In the genomic region with DNA sequence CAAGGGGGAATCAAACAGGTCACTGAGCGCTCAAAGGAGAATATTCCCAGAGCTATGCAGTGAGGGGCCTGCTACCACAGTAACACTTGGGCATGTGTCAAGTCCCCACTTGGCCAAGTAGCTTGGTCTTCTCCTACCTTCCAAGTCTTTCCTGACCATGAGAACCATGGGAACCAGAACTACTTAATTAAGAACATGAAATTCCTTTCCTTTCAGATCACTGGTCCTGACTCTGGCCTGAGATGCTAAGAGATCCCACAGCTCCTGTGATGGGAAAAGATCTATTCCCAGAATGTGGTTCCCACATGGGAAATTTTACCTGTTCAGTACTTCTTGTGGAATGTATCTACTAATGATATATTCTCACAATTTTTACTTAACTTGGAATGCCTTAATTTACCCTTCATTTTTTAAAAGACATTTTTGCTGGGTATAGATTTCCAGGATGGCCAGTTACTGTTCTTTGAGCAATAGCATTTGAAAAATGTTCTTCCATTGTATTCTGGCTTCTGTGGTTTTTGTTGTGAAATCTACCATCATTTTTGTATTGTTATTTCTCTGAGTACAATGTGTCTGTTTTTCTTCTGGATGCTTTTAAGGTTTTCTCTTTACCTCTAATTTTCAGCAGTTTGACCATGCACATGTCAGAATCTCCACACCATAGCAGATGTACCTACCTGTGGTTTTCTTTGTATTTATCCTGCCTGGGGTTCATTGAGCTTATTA, we compare ENCODE assay signal across 26 cellular contexts. TPM values are rescaled to one million over a fixed set of nuclear protein-coding genes. Genes with fewer than 3 reads are reported as not detected.
DNase-seq lines count a peak whose midpoint lies in the region; ATAC-seq, FAIRE-seq and TF ChIP-seq lines count a peak whose summit lies in the region.
"Had no signal": no experiment of that assay in that cellular context is flagged by ENCODE, and none has a peak within 500 bp of the region (broad histone marks: within the 10 kb centered on the region; RNA-seq: fewer than 3 reads in every experiment).

No MANE protein-coding gene starts in this region.

- TF ChIP-seq CTCF in 22Rv1 (IDR thresholded peaks at IDR 0.05) (no peak), astrocyte (IDR thresholded peaks at IDR 0.05; ENCODE audit: insufficient read depth, low read depth, low read length) (no peak), foreskin keratinocyte (conservative IDR thresholded peaks at IDR 0.05) (no peak)

- FAIRE-seq in astrocyte (lab: Jason Lieb, UNC): no peak
- FAIRE-seq: A549, GM12892, urothelium cell line had no signal

- no peak overlapping the region for H2AFZ ChIP-seq in GM23248
- no peak overlapping the region for H2AFZ ChIP-seq in astrocyte (ENCODE audit: low read depth, low read length)

- H3K4me1 Mint-ChIP-seq in astrocyte (ENCODE audit: low read depth, unreplicated experiment): no peaks in the 10 kb centered on the region
- no peaks in the 10 kb centered on the region for H3K4me1 Mint-ChIP-seq in activated naive CD4-positive, alpha-beta T cell treated with anti-CD3 and anti-CD28 coated beads, Interleukin-2, amount 10 ng/mL, durations not matched to agents 7 days and 5 days
- no peaks in the 10 kb centered on the region for H3K4me1 Mint-ChIP-seq in stimulated activated naive B cell treated with anti-CD40 and anti-IgM and Interleukin-4, amounts not matched to agents 10 μg/mL and 1 μg/mL and 100 μg/mL, for 72 hours
- H3K4me1 Mint-ChIP-seq: IgD-negative memory B cell; naive B cell; stimulated activated memory B cell treated with anti-CD40 and anti-IgM and Interleukin-4, amounts not matched to agents 10 μg/mL and 1 μg/mL and 100 μg/mL, for 72 hours had no signal

- DNase-seq in GM23248: peak; percentile 80
- DNase-seq in astrocyte (ENCODE audit: low read depth): peak; percentile 46
- peak in 1 of 2 donors; percentile 60 for DNase-seq in foreskin keratinocyte
- DNase-seq in activated naive CD4-positive, alpha-beta T cell treated with anti-CD3 and anti-CD28 coated beads, Interleukin-2, amount 10 ng/mL, durations not matched to agents 7 days and 5 days: no peak
- DNase-seq in stimulated activated naive B cell treated with anti-CD40 and anti-IgM and Interleukin-4, amounts not matched to agents 10 μg/mL and 1 μg/mL and 100 μg/mL, for 72 hours: no peak
- no peak for DNase-seq in caudate nucleus (lab: John Stamatoyannopoulos, UW)
- DNase-seq in retina: no peak
- DNase-seq: activated CD4-positive, alpha-beta T cell treated with anti-CD3 and anti-CD28 coated beads for 4 hours; activated CD8-positive, alpha-beta memory T cell treated with anti-CD3 and anti-CD28 coated beads for 24 hours; activated T-cell treated with anti-CD3 and anti-CD28 coated beads, Interleukin-2, amount 50 U/mL, for 1 hour; dermis blood vessel endothelial cell; DND-41; left lung; naive B cell; NCI-H146; stimulated activated CD4-positive, alpha-beta T cell treated with anti-CD3 and anti-CD28 coated beads, Interleukin-2, amount 100 ng/mL, for 48 hours had no signal

- 94 to 100% methylated on average over 1 of the region's 1 CpG for WGBS in GM23248 (ENCODE audit: low coverage in 1 of 2, low lambda C conversion rate in 2 of 2, missing lambda C conversion rate in 2 of 2), 2 experiments

- H3K4me3 Mint-ChIP-seq in astrocyte (ENCODE audit: unreplicated experiment): no peak overlapping the region
- no peak overlapping the region for H3K4me3 Mint-ChIP-seq in activated naive CD4-positive, alpha-beta T cell treated with anti-CD3 and anti-CD28 coated beads, Interleukin-2, amount 10 ng/mL, durations not matched to agents 7 days and 5 days
- H3K4me3 Mint-ChIP-seq in stimulated activated naive B cell treated with anti-CD40 and anti-IgM and Interleukin-4, amounts not matched to agents 10 μg/mL and 1 μg/mL and 100 μg/mL, for 72 hours: no peak overlapping the region
- H3K4me3 Mint-ChIP-seq: IgD-negative memory B cell; naive B cell; stimulated activated memory B cell treated with anti-CD40 and anti-IgM and Interleukin-4, amounts not matched to agents 10 μg/mL and 1 μg/mL and 100 μg/mL, for 72 hours; T-helper 1 cell treated with Interleukin-12 subunit alpha and Interleukin-12 subunit beta and Interleukin-4 antibody, amounts not matched to agents 30 μg/mL and 1 μg/mL, for 36 hours had no signal

- H3K4me3 ChIP-seq in GM23248 (no peak overlapping the region), astrocyte (ENCODE audit: insufficient read depth, low read depth, low read length) (no peak overlapping the region)
- H3K4me3 ChIP-seq: A549, BLaER1, left lung, SK-N-MC, suprapubic skin had no signal

- no peak overlapping the region for H3K27ac Mint-ChIP-seq in astrocyte (ENCODE audit: unreplicated experiment)
- H3K27ac Mint-ChIP-seq in activated naive CD4-positive, alpha-beta T cell treated with anti-CD3 and anti-CD28 coated beads, Interleukin-2, amount 10 ng/mL, durations not matched to agents 7 days and 5 days: no peak overlapping the region
- no peak overlapping the region for H3K27ac Mint-ChIP-seq in stimulated activated naive B cell treated with anti-CD40 and anti-IgM and Interleukin-4, amounts not matched to agents 10 μg/mL and 1 μg/mL and 100 μg/mL, for 72 hours
- H3K27ac Mint-ChIP-seq: IgD-negative memory B cell; naive B cell; stimulated activated memory B cell treated with anti-CD40 and anti-IgM and Interleukin-4, amounts not matched to agents 10 μg/mL and 1 μg/mL and 100 μg/mL, for 72 hours; T-helper 1 cell treated with Interleukin-12 subunit alpha and Interleukin-12 subunit beta and Interleukin-4 antibody, amounts not matched to agents 30 μg/mL and 1 μg/mL, for 36 hours had no signal

- H3K79me2 ChIP-seq in GM23248 (ENCODE audit: insufficient read depth) (no peaks in the 10 kb centered on the region), astrocyte (ENCODE audit: insufficient read depth, low read length) (no peaks in the 10 kb centered on the region)

- in situ Hi-C loops in GM23248 (cut with MboI): no loop called here

- no peaks in the 10 kb centered on the region for H3K9me2 ChIP-seq in GM23248 (ENCODE audit: insufficient read depth)

- no peaks in the 10 kb centered on the region for H4K20me1 ChIP-seq in GM23248 (ENCODE audit: insufficient read depth)
- no peaks in the 10 kb centered on the region for H4K20me1 ChIP-seq in astrocyte (ENCODE audit: insufficient read depth, low read length)
- H4K20me1 ChIP-seq: BLaER1 had no signal

- peaks cover 20% of the 10 kb centered on the region for H3F3A ChIP-seq in GM23248 (ENCODE audit: insufficient read depth)

- CTCF ChIA-PET in activated naive CD4-positive, alpha-beta T cell treated with anti-CD3 and anti-CD28 coated beads, Interleukin-2, amount 10 ng/mL, durations not matched to agents 7 days and 5 days (lab: Charles Lee): no interaction called here

- H3K27me3 Mint-ChIP-seq in astrocyte (ENCODE audit: low read depth, unreplicated experiment): peaks cover 48% of the 10 kb centered on the region
- peaks cover 11% of the 10 kb centered on the region for H3K27me3 Mint-ChIP-seq in activated naive CD4-positive, alpha-beta T cell treated with anti-CD3 and anti-CD28 coated beads, Interleukin-2, amount 10 ng/mL, durations not matched to agents 7 days and 5 days
- peaks cover 11% of the 10 kb centered on the region in 2 donors for H3K27me3 Mint-ChIP-seq in stimulated activated naive B cell treated with anti-CD40 and anti-IgM and Interleukin-4, amounts not matched to agents 10 μg/mL and 1 μg/mL and 100 μg/mL, for 72 hours
- H3K27me3 Mint-ChIP-seq: stimulated activated memory B cell treated with anti-CD40 and anti-IgM and Interleukin-4, amounts not matched to agents 10 μg/mL and 1 μg/mL and 100 μg/mL, for 72 hours had no signal

- H3K27me3 ChIP-seq in GM23248 (replicated peaks; ENCODE audit: insufficient read depth) (no peaks in the 10 kb centered on the region), astrocyte (ENCODE audit: insufficient read depth, low read length) (peaks cover 2% of the 10 kb centered on the region), foreskin keratinocyte (no peaks in the 10 kb centered on the region)
- H3K27me3 ChIP-seq: BLaER1, suprapubic skin had no signal

- H3K9me3 Mint-ChIP-seq in astrocyte (ENCODE audit: unreplicated experiment): no peaks in the 10 kb centered on the region
- H3K9me3 Mint-ChIP-seq in activated naive CD4-positive, alpha-beta T cell treated with anti-CD3 and anti-CD28 coated beads, Interleukin-2, amount 10 ng/mL, durations not matched to agents 7 days and 5 days: no peaks in the 10 kb centered on the region
- no peaks in the 10 kb centered on the region for H3K9me3 Mint-ChIP-seq in stimulated activated naive B cell treated with anti-CD40 and anti-IgM and Interleukin-4, amounts not matched to agents 10 μg/mL and 1 μg/mL and 100 μg/mL, for 72 hours
- H3K9me3 Mint-ChIP-seq: IgD-negative memory B cell; T-helper 1 cell treated with Interleukin-12 subunit alpha and Interleukin-12 subunit beta and Interleukin-4 antibody, amounts not matched to agents 30 μg/mL and 1 μg/mL, for 36 hours had no signal

- peaks cover 14% of the 10 kb centered on the region for H3K4me1 ChIP-seq in GM23248 (ENCODE audit: insufficient read depth)
- no peaks in the 10 kb centered on the region for H3K4me1 ChIP-seq in astrocyte (ENCODE audit: insufficient read depth, low read length)
- peaks cover 17% of the 10 kb centered on the region for H3K4me1 ChIP-seq in foreskin keratinocyte
- H3K4me1 ChIP-seq: A549, left lung had no signal

- peak overlapping the region; percentile 29; the same call in 1 of the 2 replicates for H3K9ac ChIP-seq in GM23248
- no peak overlapping the region for H3K9ac ChIP-seq in astrocyte (ENCODE audit: low read length)
- H3K9ac ChIP-seq: BLaER1 had no signal

- H3K36me3 ChIP-seq in GM23248 (ENCODE audit: low read depth): no peaks in the 10 kb centered on the region
- no peaks in the 10 kb centered on the region for H3K36me3 ChIP-seq in astrocyte (ENCODE audit: insufficient read depth, low read length)
- H3K36me3 ChIP-seq: BLaER1, left lung, suprapubic skin had no signal

- H3K36me3 Mint-ChIP-seq in astrocyte (ENCODE audit: low read depth, unreplicated experiment): no peaks in the 10 kb centered on the region
- no peaks in the 10 kb centered on the region for H3K36me3 Mint-ChIP-seq in activated naive CD4-positive, alpha-beta T cell treated with anti-CD3 and anti-CD28 coated beads, Interleukin-2, amount 10 ng/mL, durations not matched to agents 7 days and 5 days
- H3K36me3 Mint-ChIP-seq in stimulated activated naive B cell treated with anti-CD40 and anti-IgM and Interleukin-4, amounts not matched to agents 10 μg/mL and 1 μg/mL and 100 μg/mL, for 72 hours: no peaks in the 10 kb centered on the region
- H3K36me3 Mint-ChIP-seq: IgD-negative memory B cell; naive B cell; stimulated activated memory B cell treated with anti-CD40 and anti-IgM and Interleukin-4, amounts not matched to agents 10 μg/mL and 1 μg/mL and 100 μg/mL, for 72 hours had no signal

- H3K27ac ChIP-seq in 22Rv1 (peak overlapping the region; percentile 72; the same call in 1 of the 2 replicates), GM23248 (peak overlapping the region; percentile 76), astrocyte (ENCODE audit: low read depth, low read length) (no peak overlapping the region), foreskin keratinocyte (peak overlapping the region; percentile 81), caudate nucleus (ENCODE audit: low read depth, low read length) (no peak overlapping the region)
- H3K27ac ChIP-seq: A549, BLaER1, left lung, SK-N-MC, suprapubic skin had no signal

- H3K9me3 ChIP-seq in GM23248 (ENCODE audit: low read depth) (no peaks in the 10 kb centered on the region), astrocyte (ENCODE audit: insufficient read depth, low read depth, low read length) (no peaks in the 10 kb centered on the region)
- H3K9me3 ChIP-seq: BLaER1, left lung, suprapubic skin had no signal

- peak overlapping the region; percentile 21 for H3K4me2 ChIP-seq in GM23248 (ENCODE audit: unreplicated experiment)
- H3K4me2 ChIP-seq in astrocyte (ENCODE audit: low read length): no peak overlapping the region
- H3K4me2 ChIP-seq: A549 had no signal

- no peak for ATAC-seq in foreskin keratinocyte
- no peak for ATAC-seq in stimulated activated naive B cell treated with anti-CD40 and anti-IgM and Interleukin-4, amounts not matched to agents 10 μg/mL and 1 μg/mL and 100 μg/mL, for 72 hours (replicated peaks)
- ATAC-seq: A549; left lung; stimulated activated memory B cell treated with anti-CD40 and anti-IgM and Interleukin-4, amounts not matched to agents 10 μg/mL and 1 μg/mL and 100 μg/mL, for 72 hours had no signal

RNA-seq across cellular contexts. Expression of gene KCNIP3, which starts 37.9 kb away (rescaled TPM):
- 10.7 and 11.9 TPM in 2 replicates for total RNA-seq in GM23248 (2014; rRNA removed; shearing (Covaris generic))
- polyA plus RNA-seq in GM23248 (2016; fragmentation: Nextera tagmentation; extraction: Ambion mirVana) (3.7 and 4.9 TPM in 2 replicates), foreskin keratinocyte (7.1 and 9.2 TPM in 2 replicates)
- total RNA-seq in astrocyte (0.68 and 1.5 TPM in 2 replicates), foreskin keratinocyte (6.4 and 9.0 TPM in 2 replicates)
- polyA plus RNA-seq: IgD-negative memory B cell had no signal

Comparison
In these comparisons a context has a peak if more than half of its experiments do, and no peak if none do; other contexts are left out.
1. H3K27ac ChIP-seq: peak in 22Rv1 (single experiment), GM23248 (single experiment) and foreskin keratinocyte (single experiment); none in astrocyte (single experiment) and caudate nucleus (single experiment).
2. DNase-seq: peak in GM23248 (single experiment) and astrocyte (single experiment); none in activated naive CD4-positive, alpha-beta T cell treated with anti-CD3 and anti-CD28 coated beads, Interleukin-2, amount 10 ng/mL, durations not matched to agents 7 days and 5 days (single experiment), stimulated activated naive B cell treated with anti-CD40 and anti-IgM and Interleukin-4, amounts not matched to agents 10 μg/mL and 1 μg/mL and 100 μg/mL, for 72 hours (single experiment), caudate nucleus (0 of 61) and retina (single experiment).